In the genomic region with DNA sequence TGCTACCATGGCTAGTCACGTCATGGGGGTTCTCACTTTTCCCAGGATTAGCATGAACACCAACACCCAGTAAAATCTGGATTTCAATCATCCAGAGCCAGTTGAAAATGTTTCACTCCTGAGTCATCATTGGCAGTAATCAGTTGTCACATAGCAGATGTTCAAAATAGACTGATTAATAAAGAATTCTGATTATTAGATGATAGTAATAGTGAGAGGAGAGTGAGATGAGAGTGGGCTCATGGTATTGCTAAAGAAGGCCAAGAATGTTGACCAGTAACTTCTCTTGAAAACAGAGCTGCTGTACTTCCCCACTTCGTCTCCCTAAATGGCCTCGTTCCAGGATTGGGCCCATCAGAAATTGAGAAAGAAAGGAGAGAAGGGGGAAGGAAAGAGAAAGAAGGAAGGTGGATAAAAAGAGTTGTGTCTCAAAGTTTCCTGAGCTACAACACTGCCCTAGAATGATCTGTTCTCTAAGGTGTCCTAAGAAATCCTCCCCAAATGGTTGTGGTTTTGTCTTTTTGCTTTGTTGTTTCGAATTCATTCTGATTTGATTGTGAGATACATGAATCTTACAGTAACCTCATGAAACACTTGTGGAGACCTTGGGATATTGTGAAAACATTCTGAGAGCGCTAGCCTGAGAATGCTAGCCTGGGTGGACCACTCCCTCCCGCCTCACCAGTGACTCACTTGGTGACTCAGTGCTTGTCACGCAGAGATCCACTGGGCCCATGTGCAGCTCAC, we compare ENCODE assay signal across 9 cellular contexts.
DNase-seq lines count a peak whose midpoint lies in the region; ATAC-seq and TF ChIP-seq lines count a peak whose summit lies in the region.
"Had no signal": no experiment of that assay in that cellular context is flagged by ENCODE, and none has a peak within 500 bp of the region (broad histone marks: within the 10 kb centered on the region; RNA-seq: fewer than 3 reads in every experiment).

No MANE protein-coding gene starts in this region.

- CTCF ChIA-PET in RWPE1 (lab: Yijun Ruan, JAX): interaction anchor here (0.7 kb wide), 1 partner anchor 53 kb away, joined by 4 read pairs; no protein-coding TSS in a partner anchor

- H3K27ac Mint-ChIP-seq in activated naive CD8-positive, alpha-beta T cell treated with anti-CD3 and anti-CD28 coated beads for 36 hours: peak overlapping the region; percentile 93

- H3K27me3 Mint-ChIP-seq in activated naive CD8-positive, alpha-beta T cell treated with anti-CD3 and anti-CD28 coated beads for 36 hours: no peaks in the 10 kb centered on the region

- DNase-seq in GM03348 (ENCODE audit: low spot score) (peak; percentile 90), RWPE1 (ENCODE audit: low spot score) (peak; percentile 92), left colon (no peak), DMS 273 treated with DMSO at 0.1 percent for 48 hours (lab: John Stamatoyannopoulos, UW) (no peak)
- DNase-seq in activated naive CD8-positive, alpha-beta T cell treated with anti-CD3 and anti-CD28 coated beads for 36 hours: peak; percentile 84
- peak; percentile 83 to 84 for DNase-seq in stimulated activated CD8-positive, alpha-beta memory T cell treated with anti-CD3 and anti-CD28 coated beads, Interleukin-15, amount 100 ng/mL, for 48 hours (ENCODE audit: low read depth in 2 of 2)

- intact Hi-C loops in left colon (cut with DNase I, micrococcal nuclease): no loop called here

- peak overlapping the region; percentile 94 for H3K27ac ChIP-seq in RWPE1

- H3K36me3 Mint-ChIP-seq in activated naive CD8-positive, alpha-beta T cell treated with anti-CD3 and anti-CD28 coated beads for 36 hours: peaks cover 28% of the 10 kb centered on the region

- H3K9me3 Mint-ChIP-seq in activated naive CD8-positive, alpha-beta T cell treated with anti-CD3 and anti-CD28 coated beads for 36 hours: peaks cover 25% of the 10 kb centered on the region

- peak; percentile 62 for ATAC-seq in left colon
- ATAC-seq in HG03432 (IDR thresholded peaks at IDR 0.05; ENCODE audit: unreplicated experiment): no peak
- no peak for ATAC-seq in HG03378 (IDR thresholded peaks at IDR 0.05; ENCODE audit: unreplicated experiment)

- H3K4me1 Mint-ChIP-seq in activated naive CD8-positive, alpha-beta T cell treated with anti-CD3 and anti-CD28 coated beads for 36 hours: peaks cover 42% of the 10 kb centered on the region

- H3K4me3 Mint-ChIP-seq in activated naive CD8-positive, alpha-beta T cell treated with anti-CD3 and anti-CD28 coated beads for 36 hours: peak overlapping the region; percentile 47
- H3K4me3 Mint-ChIP-seq: immature natural killer cell had no signal

- POLR2A ChIA-PET in RWPE1 (lab: Yijun Ruan, JAX; ENCODE audit: low non-redundant PET): interaction anchor here (1.0 kb wide), 1 partner anchor 472 kb away, joined by 4 read pairs; no protein-coding TSS in a partner anchor

- TF ChIP-seq CTCF in RWPE1 (conservative IDR thresholded peaks at IDR 0.05; ENCODE audit: low read depth): no peak

Comparison
In these comparisons a context has a peak if more than half of its experiments do, and no peak if none do; other contexts are left out.
1. DNase-seq: peak in GM03348 (single experiment), RWPE1 (single experiment), activated naive CD8-positive, alpha-beta T cell treated with anti-CD3 and anti-CD28 coated beads for 36 hours (single experiment) and stimulated activated CD8-positive, alpha-beta memory T cell treated with anti-CD3 and anti-CD28 coated beads, Interleukin-15, amount 100 ng/mL, for 48 hours (2 of 2); none in left colon (0 of 2) and DMS 273 treated with DMSO at 0.1 percent for 48 hours (single experiment).